In the genomic region with DNA sequence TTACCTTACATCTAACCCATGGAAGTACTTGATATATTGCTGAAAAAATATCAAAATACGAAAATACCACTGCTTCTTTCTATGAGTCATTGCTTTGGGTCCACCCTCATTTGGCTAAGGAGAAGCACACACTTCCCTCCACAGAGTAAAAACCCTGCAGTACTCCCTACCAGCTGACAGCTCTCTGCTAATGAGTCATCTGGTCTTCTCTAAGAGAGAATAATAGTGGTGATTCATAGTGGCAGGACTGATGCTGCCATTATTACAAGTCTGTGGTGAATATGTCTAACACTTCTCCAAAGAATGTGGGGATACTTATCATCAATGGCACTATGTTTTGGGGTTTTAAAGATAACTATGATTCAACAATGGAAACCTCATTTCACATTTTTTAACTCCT, we compare ENCODE assay signal across 8 cellular contexts.
A peak's percentile ranks its signal among the peaks of the same experiment; 100 is the strongest.
DNase-seq lines count a peak whose midpoint lies in the region; ATAC-seq and TF ChIP-seq lines count a peak whose summit lies in the region.

No MANE protein-coding gene starts in this region.

- H3K4me1 ChIP-seq in HEK293 (ENCODE audit: control insufficient read depth, insufficient read depth, low read length), result no peaks in the 10 kb centered on the region
- no peaks in the 10 kb centered on the region for H3K4me1 ChIP-seq in upper lobe of right lung
- no peaks in the 10 kb centered on the region for H3K4me1 ChIP-seq in neuronal stem cell (ENCODE audit: control insufficient read depth in 2 of 2, insufficient read depth in 1 of 2, low read depth in 1 of 2, low read length in 2 of 2)
- H3K4me1 ChIP-seq in mucosa of descending colon (ENCODE audit: low read depth), result no peaks in the 10 kb centered on the region

- H3K36me3 ChIP-seq in HEK293 (ENCODE audit: control insufficient read depth in 2 of 2, insufficient read depth in 1 of 2, low read length in 2 of 2) (no peaks in the 10 kb centered on the region), upper lobe of right lung (no peaks in the 10 kb centered on the region), neuronal stem cell (replicated peaks in 1 of 2; ENCODE audit: control insufficient read depth in 2 of 2, insufficient read depth in 2 of 2, low read length in 2 of 2) (no peaks in the 10 kb centered on the region), mucosa of descending colon (ENCODE audit: low read depth) (no peaks in the 10 kb centered on the region)

- H4K8ac ChIP-seq in neuronal stem cell (ENCODE audit: low read depth, low read length), result no peak overlapping the region

- H3K4ac ChIP-seq in neuronal stem cell (ENCODE audit: low read length), result no peak overlapping the region

- no peak overlapping the region for H2BK12ac ChIP-seq in neuronal stem cell (ENCODE audit: low read length)

- no peak overlapping the region for H3K14ac ChIP-seq in neuronal stem cell (ENCODE audit: low read length)

- H2AFZ ChIP-seq in neuronal stem cell (ENCODE audit: low read length), result no peak overlapping the region

- H3K23ac ChIP-seq in neuronal stem cell (ENCODE audit: low read depth, low read length, poor library complexity), result no peak overlapping the region

- WGBS in neuronal stem cell (ENCODE audit: extremely low coverage in 2 of 2, insufficient read length in 2 of 2, insufficient replicate concordance in 1 of 2), 2 donors, result no CpG with 5 or more reads among the region's 1 CpG

- H3K27ac ChIP-seq in HEK293 (ENCODE audit: extremely low read depth, low read depth, low read length) (no peak overlapping the region), upper lobe of right lung (no peak overlapping the region), neuronal stem cell (replicated peaks; ENCODE audit: low read length) (no peak overlapping the region)

- H3K4me3 ChIP-seq in HEK293 (ENCODE audit: low read depth, low read length) (no peak overlapping the region), upper lobe of right lung (no peak overlapping the region), neuronal stem cell (ENCODE audit: low read length in 2 of 2) (no peak overlapping the region), mucosa of descending colon (no peak overlapping the region)

- H2BK5ac ChIP-seq in neuronal stem cell (ENCODE audit: low read length), result no peak overlapping the region

- H4K91ac ChIP-seq in neuronal stem cell (ENCODE audit: low read depth, low read length, poor library complexity), result no peak overlapping the region

- H2BK15ac ChIP-seq in neuronal stem cell (ENCODE audit: low read length), result no peak overlapping the region

- H3K4me2 ChIP-seq in neuronal stem cell (ENCODE audit: insufficient read depth, low read length, poor library complexity, severe bottlenecking), result no peak overlapping the region

- H3K9ac ChIP-seq in neuronal stem cell (ENCODE audit: low read depth, low read length, poor library complexity), result no peak overlapping the region

- no peak for TF ChIP-seq CTCF in HEK293 (tag by site-specific recombination; IDR thresholded peaks at IDR 0.05)
- no peak for TF ChIP-seq CTCF in upper lobe of right lung (IDR thresholded peaks at IDR 0.05)
- no peak for TF ChIP-seq CTCF in mucosa of descending colon (IDR thresholded peaks at IDR 0.05)

- H3K9me3 ChIP-seq in HEK293 (ENCODE audit: control insufficient read depth, insufficient read depth, low read depth, low read length) (no peaks in the 10 kb centered on the region), upper lobe of right lung (no peaks in the 10 kb centered on the region), neuronal stem cell (replicated peaks in 1 of 2; ENCODE audit: control insufficient read depth in 2 of 2, insufficient read depth in 1 of 2, low read depth in 1 of 2, low read length in 2 of 2) (no peaks in the 10 kb centered on the region), mucosa of descending colon (no peaks in the 10 kb centered on the region)

- H3K79me1 ChIP-seq in neuronal stem cell (ENCODE audit: low read depth, low read length), result no peaks in the 10 kb centered on the region

- ATAC-seq in GM18511 (IDR thresholded peaks at IDR 0.05; ENCODE audit: unreplicated experiment) (peak; percentile 94), upper lobe of right lung (no peak), mucosa of descending colon (no peak)

- no peak overlapping the region for H3K18ac ChIP-seq in neuronal stem cell (ENCODE audit: low read length)

- intact Hi-C loops in upper lobe of right lung (cut with DNase I), result no loop called here
- intact Hi-C loops in mucosa of descending colon (cut with DNase I, micrococcal nuclease), result no loop called here

- POLR2A ChIA-PET in HEK293 (lab: Yijun Ruan, JAX), result no interaction called here

- CTCF ChIA-PET in HEK293 (lab: Yijun Ruan, JAX), result no interaction called here

- H2BK120ac ChIP-seq in neuronal stem cell (ENCODE audit: low read depth, low read length), result no peak overlapping the region

- no peak overlapping the region for H2AK5ac ChIP-seq in neuronal stem cell (ENCODE audit: low read depth, low read length)

- H3K27me3 ChIP-seq in upper lobe of right lung (no peaks in the 10 kb centered on the region), neuronal stem cell (ENCODE audit: control insufficient read depth in 3 of 3, insufficient read depth in 3 of 3, low read depth in 1 of 3, low read length in 3 of 3) (no peaks in the 10 kb centered on the region)

- DNase-seq in MV-4-11 (lab: John Stamatoyannopoulos, UW), result peak; percentile 93
- peak; percentile 89 for DNase-seq in fibroblast of peridontal ligament (ENCODE audit: extremely low read depth)
- no peak for DNase-seq in upper lobe of right lung
- DNase-seq in D341Med (ENCODE audit: low spot score), result no peak
- no peak for DNase-seq in neuronal stem cell (ENCODE audit: low spot score)
- no peak for DNase-seq in mucosa of descending colon

TF ChIP-seq in HEK293, 187 proteins besides CTCF, POLR2A, EP300 and RAD21:
- TF ChIP-seq ZNF394 (tag by site-specific recombination; IDR thresholded peaks at IDR 0.05; ENCODE audit: borderline replicate concordance), result peak; percentile 24; the same call in 1 of the 2 replicates
- TF ChIP-seq ZNF600 (tag by site-specific recombination; IDR thresholded peaks at IDR 0.05), result no peak
- TF ChIP-seq ZNF433 (tag by site-specific recombination; IDR thresholded peaks at IDR 0.05; ENCODE audit: low read depth), result no peak

Comparison
In these comparisons a context has a peak if more than half of its experiments do, and no peak if none do; other contexts are left out.
1. DNase-seq: peak in MV-4-11 (single experiment) and fibroblast of peridontal ligament (single experiment); none in upper lobe of right lung (single experiment), D341Med (single experiment), neuronal stem cell (single experiment) and mucosa of descending colon (0 of 3).